In the genomic region with DNA sequence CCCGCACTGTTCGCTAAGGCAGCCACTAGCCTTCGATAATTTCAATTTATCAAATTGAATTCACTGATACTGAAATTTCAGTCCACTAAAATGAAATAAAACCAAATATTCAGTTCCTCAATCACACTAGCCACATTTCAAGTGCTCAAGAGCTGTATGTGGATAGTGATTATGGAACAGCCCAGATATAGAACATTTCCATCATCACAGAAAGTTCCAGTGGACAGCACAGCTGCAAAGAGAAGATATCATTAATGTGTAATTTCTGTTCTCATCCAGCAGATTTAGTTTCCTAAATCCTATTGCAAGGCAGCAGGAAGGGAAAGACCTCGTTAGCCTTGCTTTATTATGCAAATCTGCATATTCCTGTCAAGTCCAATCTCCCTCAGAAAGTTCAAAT, we compare ENCODE assay signal across 12 cellular contexts. TPM values are rescaled to one million over a fixed set of nuclear protein-coding genes. Genes with fewer than 3 reads are reported as not detected.
DNase-seq lines count a peak whose midpoint lies in the region; ATAC-seq and TF ChIP-seq lines count a peak whose summit lies in the region.
"Had no signal": no experiment of that assay in that cellular context is flagged by ENCODE, and none has a peak within 500 bp of the region (broad histone marks: within the 10 kb centered on the region; RNA-seq: fewer than 3 reads in every experiment).

No MANE protein-coding gene starts in this region.

- TF ChIP-seq EP300 in transverse colon (IDR thresholded peaks at IDR 0.05; ENCODE audit: low read depth): no peak

- TF ChIP-seq CTCF in heart right ventricle (IDR thresholded peaks at IDR 0.05) (no peak), transverse colon (IDR thresholded peaks at IDR 0.05) (no peak)

- no peaks in the 10 kb centered on the region for H3K9me3 Mint-ChIP-seq in activated CD4-positive, alpha-beta memory T cell treated with anti-CD3 and anti-CD28 coated beads, Interleukin-2, amount 10 ng/mL, durations not matched to agents 7 days and 5 days
- H3K9me3 Mint-ChIP-seq: nephron progenitor cell had no signal

- ATAC-seq in heart right ventricle (peak in 1 of 8 donors; percentile 35), left ventricle myocardium superior (no peak), GM21825 (IDR thresholded peaks at IDR 0.05; ENCODE audit: unreplicated experiment) (no peak)

- H3K4me1 ChIP-seq in heart right ventricle (peaks cover 19 to 99% (median 78%) of the 10 kb centered on the region in 9 donors), iPS-20b (ENCODE audit: insufficient read depth, low read length) (peaks cover 37% of the 10 kb centered on the region), transverse colon (peaks cover 64 to 92% (median 77%) of the 10 kb centered on the region in 4 donors)

- H3K36me3 Mint-ChIP-seq in activated CD4-positive, alpha-beta memory T cell treated with anti-CD3 and anti-CD28 coated beads, Interleukin-2, amount 10 ng/mL, durations not matched to agents 7 days and 5 days (ENCODE audit: low read depth): peaks cover 56% of the 10 kb centered on the region

- WGBS in heart right ventricle, 2 donors: 69 to 76% methylated on average over 4 of the region's 4 CpGs
- WGBS in transverse colon (ENCODE audit: low coverage in 1 of 2), 2 donors: 64 to 74% methylated on average over 4 of the region's 4 CpGs

- in situ Hi-C loops in transverse colon (cut with MboI; ENCODE audit: low pct_ligation_motif_present in 1 of 4, low pct_unique_long_range_greater_than_20kb in 1 of 4, low sequenced_read_pairs in 3 of 4): no loop called here

- H3K9me3 ChIP-seq in heart right ventricle (no peaks in the 10 kb centered on the region), iPS-20b (ENCODE audit: insufficient read depth, low read depth, low read length) (no peaks in the 10 kb centered on the region), transverse colon (no peaks in the 10 kb centered on the region)

- H3K27me3 ChIP-seq in heart right ventricle (no peaks in the 10 kb centered on the region), iPS-20b (ENCODE audit: insufficient read depth, low read length) (no peaks in the 10 kb centered on the region), transverse colon (no peaks in the 10 kb centered on the region)

- POLR2A ChIA-PET in activated CD4-positive, alpha-beta memory T cell treated with anti-CD3 and anti-CD28 coated beads, Interleukin-2, amount 10 ng/mL, durations not matched to agents 7 days and 5 days (lab: Charles Lee): interaction anchor here (1.0 to 7.5 kb wide), 7 partner anchors 9 to 143 kb away, joined by 3 to 96 read pairs (median 7); a partner anchor contains a TSS

- H3K36me3 ChIP-seq in heart right ventricle (peaks cover 0 to 26% (median 0%) of the 10 kb centered on the region in 9 donors), iPS-20b (ENCODE audit: insufficient read depth, low read depth, low read length) (no peaks in the 10 kb centered on the region; the same call in 1 of the 2 replicates), transverse colon (no peaks in the 10 kb centered on the region)

- intact Hi-C loops in heart right ventricle (cut with DNase I): no loop called here
- intact Hi-C loops in left ventricle myocardium superior (cut with micrococcal nuclease): no loop called here
- intact Hi-C loops in transverse colon (cut with DNase I; ENCODE audit: low total_unique reads): no loop called here

- H3K4me1 Mint-ChIP-seq in activated CD4-positive, alpha-beta memory T cell treated with anti-CD3 and anti-CD28 coated beads, Interleukin-2, amount 10 ng/mL, durations not matched to agents 7 days and 5 days: peaks cover 86% of the 10 kb centered on the region

- CTCF ChIA-PET in activated CD4-positive, alpha-beta memory T cell treated with anti-CD3 and anti-CD28 coated beads, Interleukin-2, amount 10 ng/mL, durations not matched to agents 7 days and 5 days (lab: Charles Lee): interaction anchor here (0.7 to 2.1 kb wide), 4 partner anchors 15 to 134 kb away, joined by 3 to 9 read pairs (median 4); a partner anchor contains a TSS

- no peak for DNase-seq in heart right ventricle
- no peak for DNase-seq in left ventricle myocardium superior
- no peak for DNase-seq in activated CD4-positive, alpha-beta memory T cell treated with anti-CD3 and anti-CD28 coated beads, Interleukin-2, amount 10 ng/mL, durations not matched to agents 7 days and 5 days
- DNase-seq in transverse colon: no peak
- DNase-seq in NCI-H1048 (lab: John Stamatoyannopoulos, UW): no peak
- no peak for DNase-seq in CD1c-positive myeloid dendritic cell (ENCODE audit: extremely low spot score)
- DNase-seq: cortex of kidney, foreskin fibroblast, nephron progenitor cell had no signal

- no peak for TF ChIP-seq POLR2A in transverse colon (IDR thresholded peaks at IDR 0.05)

- no peaks in the 10 kb centered on the region for H3K27me3 Mint-ChIP-seq in activated CD4-positive, alpha-beta memory T cell treated with anti-CD3 and anti-CD28 coated beads, Interleukin-2, amount 10 ng/mL, durations not matched to agents 7 days and 5 days

- peak overlapping the region; percentile 67 for H3K4me3 Mint-ChIP-seq in activated CD4-positive, alpha-beta memory T cell treated with anti-CD3 and anti-CD28 coated beads, Interleukin-2, amount 10 ng/mL, durations not matched to agents 7 days and 5 days
- H3K4me3 Mint-ChIP-seq: nephron progenitor cell had no signal

- H3K27ac Mint-ChIP-seq in activated CD4-positive, alpha-beta memory T cell treated with anti-CD3 and anti-CD28 coated beads, Interleukin-2, amount 10 ng/mL, durations not matched to agents 7 days and 5 days: peak overlapping the region; percentile 83
- H3K27ac Mint-ChIP-seq: nephron progenitor cell had no signal

- H3K4me3 ChIP-seq in heart right ventricle (no peak overlapping the region), iPS-20b (ENCODE audit: low read length) (peak overlapping the region; percentile 14; the same call in 1 of the 2 replicates), transverse colon (no peak overlapping the region)
- H3K4me3 ChIP-seq: smooth muscle cell had no signal

- no peak overlapping the region for H3K9ac ChIP-seq in iPS-20b (ENCODE audit: low read depth, low read length)

- H3K27ac ChIP-seq in heart right ventricle (peak overlapping the region in 6 of 10 donors; percentile 1 to 74 (median 18)), iPS-20b (ENCODE audit: low read length) (no peak overlapping the region), transverse colon (peak overlapping the region; percentile 58 to 82 (median 74))

RNA-seq across cellular contexts. Expression of a gene that starts 22.6 kb away (rescaled TPM):
- total RNA-seq in heart right ventricle: 100 to 1,000 TPM; 207 to 307 (median 228) TPM
- polyA plus RNA-seq in heart right ventricle: 100 to 1,000 TPM; 158 to 236 TPM
- 252 TPM for total RNA-seq in left ventricle myocardium superior
- total RNA-seq in activated CD4-positive, alpha-beta memory T cell treated with anti-CD3 and anti-CD28 coated beads, Interleukin-2, amount 10 ng/mL, durations not matched to agents 7 days and 5 days: 100 to 1,000 TPM; 537 to 565 TPM
- 100 to 1,000 TPM; 127 to 404 (median 136) TPM for total RNA-seq in transverse colon
